In genomic region chr20:63378115-63378429, GRCh38 we compare ENCODE assay signal across 23 cellular contexts. TPM values are rescaled to one million over a fixed set of nuclear protein-coding genes. Genes with fewer than 3 reads are reported as not detected.
DNase-seq lines count a peak whose midpoint lies in the region; ATAC-seq, FAIRE-seq and TF ChIP-seq lines count a peak whose summit lies in the region.
"Had no signal": no experiment of that assay in that cellular context is flagged by ENCODE, and none has a peak within 500 bp of the region (broad histone marks: within the 10 kb centered on the region; RNA-seq: fewer than 3 reads in every experiment).

No MANE protein-coding gene starts in this region.

- H2AFZ ChIP-seq in GM23338 (no peak overlapping the region), H1 (ENCODE audit: low read length) (no peak overlapping the region), PC-3 (ENCODE audit: low read length) (no peak overlapping the region)

- peaks cover 22% of the 10 kb centered on the region for H3K4me1 Mint-ChIP-seq in GM23338
- H3K4me1 Mint-ChIP-seq in neural crest cell: peaks cover 31% of the 10 kb centered on the region
- H3K4me1 Mint-ChIP-seq: CD4-positive, alpha-beta memory T cell; IgD-negative memory B cell had no signal

- no peaks in the 10 kb centered on the region for H3K27me3 ChIP-seq in GM23338 (ENCODE audit: insufficient read depth)
- peaks cover 0 to 2% (median 0%) of the 10 kb centered on the region in 4 experiments; a peak in 1 of 7 replicates for H3K27me3 ChIP-seq in H1 (replicated peaks in 1 of 4; ENCODE audit: control insufficient read depth in 3 of 4, extremely low read depth in 1 of 4, insufficient read depth in 3 of 4, low read length in 3 of 4)
- peaks cover 22% of the 10 kb centered on the region for H3K27me3 ChIP-seq in PC-3 (ENCODE audit: low read length)
- H3K27me3 ChIP-seq: Peyer's patch had no signal

- H3K4ac ChIP-seq in H1 (replicated peaks; ENCODE audit: insufficient read length, low read depth, low read length): no peak overlapping the region

- H4K8ac ChIP-seq in H1 (ENCODE audit: extremely low read depth, insufficient read depth, low read length): no peak overlapping the region

- no peak overlapping the region for H2BK5ac ChIP-seq in H1 (ENCODE audit: low read depth, low read length)

- no peaks in the 10 kb centered on the region for H3K36me3 Mint-ChIP-seq in GM23338 (ENCODE audit: low read depth)
- no peaks in the 10 kb centered on the region for H3K36me3 Mint-ChIP-seq in neural crest cell (ENCODE audit: low read depth)
- H3K36me3 Mint-ChIP-seq: CD4-positive, alpha-beta memory T cell; IgD-negative memory B cell had no signal

- H3K14ac ChIP-seq in H1 (ENCODE audit: insufficient read length): no peak overlapping the region

- H4K91ac ChIP-seq in H1 (replicated peaks; ENCODE audit: insufficient read length, low read length): no peak overlapping the region

- TF ChIP-seq CTCF in GM23338 (conservative IDR thresholded peaks at IDR 0.05; ENCODE audit: low read depth in 2 of 2): no peak
- TF ChIP-seq CTCF in H1 (IDR thresholded peaks at IDR 0.05; ENCODE audit: control extremely low read depth in 1 of 3, insufficient read depth in 1 of 3, low read depth in 1 of 3, low read length in 3 of 3): no peak
- TF ChIP-seq CTCF in neural crest cell (conservative IDR thresholded peaks at IDR 0.05): no peak
- TF ChIP-seq CTCF in PC-3 (conservative IDR thresholded peaks at IDR 0.05; ENCODE audit: low read depth, low read length): no peak

- no peaks in the 10 kb centered on the region for H3K79me1 ChIP-seq in H1 (ENCODE audit: low read depth, low read length)

- H3K79me2 ChIP-seq in GM23338 (replicated peaks; ENCODE audit: insufficient read depth): no peaks in the 10 kb centered on the region
- H3K79me2 ChIP-seq in H1 (ENCODE audit: control insufficient read depth in 1 of 2, insufficient read depth in 2 of 2, low read length in 2 of 2): no peaks in the 10 kb centered on the region
- no peaks in the 10 kb centered on the region for H3K79me2 ChIP-seq in PC-3 (ENCODE audit: low read length)

- H2AK5ac ChIP-seq in H1 (ENCODE audit: low read depth, low read length): no peak overlapping the region

- no peak for TF ChIP-seq EP300 in H1 (IDR thresholded peaks at IDR 0.05; ENCODE audit: borderline replicate concordance in 1 of 2, low read depth in 2 of 2, low read length in 2 of 2)

- H3K23me2 ChIP-seq in H1 (ENCODE audit: low read depth, low read length): no peaks in the 10 kb centered on the region; the same call in none of the 2 replicates

- 0 out of 2 replicates have a peak overlapping the region, but pooled peaks have one; percentile 80 for H2BK20ac ChIP-seq in H1 (ENCODE audit: low read length)

- 71% methylated on average over 13 of the region's 13 CpGs; no CpG with 5 or more reads in 1 of the 2 experiments for WGBS in H1 (ENCODE audit: extremely low coverage in 1 of 2, insufficient coverage in 1 of 2, insufficient read length in 1 of 2, insufficient replicate concordance in 2 of 2, low coverage in 1 of 2, low lambda C conversion rate in 2 of 2, missing lambda C conversion rate in 1 of 2), 2 experiments

- H3K27ac ChIP-seq in GM23338 (ENCODE audit: low read depth) (no peak overlapping the region), H1 (ENCODE audit: low read depth, low read length) (no peak overlapping the region), PC-3 (ENCODE audit: low read length) (no peak overlapping the region)
- H3K27ac ChIP-seq: 22Rv1, BLaER1, Peyer's patch had no signal

- no peak for ATAC-seq in GM23338
- no peak for ATAC-seq in PC-3
- ATAC-seq: HCT116, SK-N-SH treated with all-trans-retinoic acid at 6 μM for 48 hours had no signal

- H2BK12ac ChIP-seq in H1 (ENCODE audit: low read depth, low read length): no peak overlapping the region

- no peak overlapping the region for H3K9ac ChIP-seq in H1 (replicated peaks in 1 of 4; ENCODE audit: extremely low read depth in 1 of 4, low read depth in 3 of 4, low read length in 3 of 4)
- H3K9ac ChIP-seq in PC-3 (ENCODE audit: low read length): no peak overlapping the region
- H3K9ac ChIP-seq: BLaER1 had no signal

- no peak overlapping the region for H4K5ac ChIP-seq in H1 (ENCODE audit: insufficient read length, low read depth, low read length)

- peak overlapping the region; percentile 40; the same call in 1 of the 3 replicates for H3K4me3 Mint-ChIP-seq in GM23338
- peak overlapping the region; percentile 77 for H3K4me3 Mint-ChIP-seq in neural crest cell
- H3K4me3 Mint-ChIP-seq: IgD-negative memory B cell had no signal

- TF ChIP-seq POLR2A in H1 (IDR thresholded peaks at IDR 0.05; ENCODE audit: control extremely low read depth in 1 of 2, low read depth in 2 of 2, low read length in 2 of 2): no peak

- H3K27me3 Mint-ChIP-seq in GM23338 (ENCODE audit: insufficient read depth, low read depth, poor library complexity) (peaks cover 16% of the 10 kb centered on the region), neural crest cell (ENCODE audit: low read depth) (peaks cover 4% of the 10 kb centered on the region)

- no peak overlapping the region for H3K23ac ChIP-seq in H1 (ENCODE audit: insufficient read length)

- no TSS peak for BruUV-seq in PC-3 (replicated peaks; lab: Mats Ljungman, UMichigan)

- POLR2A ChIA-PET in H1 (lab: Charles Lee; ENCODE audit: partially characterized antibody) (interaction anchor here (0.8 to 1.9 kb wide), 4 partner anchors 12 to 91 kb away, joined by 3 to 7 read pairs (median 5); no protein-coding TSS in a partner anchor), PC-3 (lab: Charles Lee; ENCODE audit: unreplicated experiment) (no interaction called here)

- no peak overlapping the region for H2BK120ac ChIP-seq in H1 (replicated peaks; ENCODE audit: low read depth, low read length)

- H3F3A ChIP-seq in GM23338 (replicated peaks; ENCODE audit: low read depth): no peaks in the 10 kb centered on the region
- no peaks in the 10 kb centered on the region for H3F3A ChIP-seq in PC-3 (ENCODE audit: low read length, unreplicated experiment)

- H3K4me2 ChIP-seq in GM23338: peak overlapping the region; percentile 71
- peak overlapping the region; percentile 25 to 66; a peak in 3 of 4 replicates for H3K4me2 ChIP-seq in H1 (ENCODE audit: insufficient read depth in 1 of 2, low read depth in 2 of 2, low read length in 2 of 2)
- no peak overlapping the region for H3K4me2 ChIP-seq in PC-3 (ENCODE audit: low read length)
- H3K4me2 ChIP-seq: BLaER1 had no signal

- H4K20me1 ChIP-seq in GM23338 (replicated peaks; ENCODE audit: insufficient read depth): no peaks in the 10 kb centered on the region
- no peaks in the 10 kb centered on the region for H4K20me1 ChIP-seq in H1 (replicated peaks in 1 of 2; ENCODE audit: control insufficient read depth in 1 of 2, insufficient read depth in 2 of 2, low read length in 2 of 2)
- H4K20me1 ChIP-seq in PC-3 (ENCODE audit: low read length): no peaks in the 10 kb centered on the region

- peak; percentile 81 for DNase-seq in DMS 273 (lab: John Stamatoyannopoulos, UW; ENCODE audit: unreplicated experiment)
- DNase-seq in DMS 273 treated with DMSO at 0.1 percent for 48 hours (lab: John Stamatoyannopoulos, UW): no peak
- DNase-seq in GM23338 (ENCODE audit: low spot score): no peak
- DNase-seq in H1 (ENCODE audit: low read depth in 1 of 2, low spot score in 2 of 2): no peak
- DNase-seq in neural crest cell (ENCODE audit: low read depth, low spot score): no peak
- DNase-seq in NCI-H510A treated with DMSO at 0.1 percent for 48 hours (lab: John Stamatoyannopoulos, UW): no peak
- no peak for DNase-seq in NCI-H1436 treated with DMSO at 0.1 percent for 48 hours (lab: John Stamatoyannopoulos, UW)
- DNase-seq in PC-3: no peak
- DNase-seq: CD4-positive, alpha-beta memory T cell; DMS153; GOT3; NCI-H2029; NCI-H226; NCI-H774; Peyer's patch had no signal

- no peak overlapping the region for H2BK15ac ChIP-seq in H1 (ENCODE audit: low read length)

- H3K9me2 ChIP-seq in GM23338 (ENCODE audit: insufficient read depth) (no peaks in the 10 kb centered on the region), PC-3 (replicated peaks; ENCODE audit: low read length) (no peaks in the 10 kb centered on the region)

- intact Hi-C loops in PC-3 (cut with micrococcal nuclease): no loop called here

- no peaks in the 10 kb centered on the region for H3K9me3 ChIP-seq in H1 (ENCODE audit: insufficient read depth in 2 of 2, low read depth in 1 of 2, low read length in 1 of 2)
- H3K9me3 ChIP-seq in PC-3 (ENCODE audit: low read length): no peaks in the 10 kb centered on the region
- H3K9me3 ChIP-seq: Caco-2, Peyer's patch had no signal

- no peaks in the 10 kb centered on the region for H3K36me3 ChIP-seq in GM23338 (ENCODE audit: insufficient read depth)
- H3K36me3 ChIP-seq in H1 (ENCODE audit: control insufficient read depth in 2 of 4, insufficient read depth in 4 of 4, low read length in 3 of 4): no peaks in the 10 kb centered on the region
- H3K36me3 ChIP-seq in PC-3 (ENCODE audit: low read depth, low read length): no peaks in the 10 kb centered on the region
- H3K36me3 ChIP-seq: BLaER1, Peyer's patch had no signal

- CTCF ChIA-PET in H1 (lab: Charles Lee; ENCODE audit: partially characterized antibody): interaction anchor here (1.0 to 9.9 kb wide), 25 partner anchors 7 to 222 kb away, joined by 3 to 230 read pairs (median 6); partner anchors contain the start of genes CHRNA4 and COL20A1
- CTCF ChIA-PET in PC-3 (lab: Charles Lee): no interaction called here

- H3K56ac ChIP-seq in H1 (replicated peaks; ENCODE audit: insufficient read length, low read depth, low read length): no peak overlapping the region

- H3K4me3 ChIP-seq in GM23338 (0 out of 2 replicates have a peak overlapping the region, but pooled peaks have one; percentile 34), H1 (ENCODE audit: extremely low read depth in 1 of 4, insufficient read depth in 2 of 4, low read depth in 3 of 4, low read length in 4 of 4) (peak overlapping the region in 1 of 4 experiments; percentile 40; a peak in 1 of 8 replicates), PC-3 (ENCODE audit: low read length) (no peak overlapping the region)
- H3K4me3 ChIP-seq: BLaER1, Peyer's patch had no signal

- TF ChIP-seq RAD21 in H1 (IDR thresholded peaks at IDR 0.05 in 1 of 2, conservative IDR thresholded peaks at IDR 0.05 in 1 of 2; ENCODE audit: low read depth in 2 of 2, low read length in 2 of 2): no peak

- no peaks in the 10 kb centered on the region; the same call in 2 of the 3 replicates for H3K9me3 Mint-ChIP-seq in GM23338
- no peaks in the 10 kb centered on the region for H3K9me3 Mint-ChIP-seq in neural crest cell
- H3K9me3 Mint-ChIP-seq: CD4-positive, alpha-beta memory T cell; IgD-negative memory B cell had no signal

- H3K27ac Mint-ChIP-seq in GM23338 (no peak overlapping the region), neural crest cell (ENCODE audit: unreplicated experiment) (no peak overlapping the region)
- H3K27ac Mint-ChIP-seq: CD4-positive, alpha-beta memory T cell had no signal

- FAIRE-seq in H1 (lab: Jason Lieb, UNC): no peak
- FAIRE-seq: G401.6, GM12892 had no signal

- H3K4me1 ChIP-seq in GM23338 (ENCODE audit: insufficient read depth): peaks cover 18% of the 10 kb centered on the region
- H3K4me1 ChIP-seq in H1 (replicated peaks in 1 of 4; ENCODE audit: control insufficient read depth in 3 of 4, insufficient read depth in 4 of 4, low read length in 3 of 4): peaks cover 3 to 20% (median 14%) of the 10 kb centered on the region in 4 experiments
- no peaks in the 10 kb centered on the region for H3K4me1 ChIP-seq in PC-3 (ENCODE audit: insufficient read depth, low read length)
- H3K4me1 ChIP-seq: BLaER1, Peyer's patch had no signal

- H3K18ac ChIP-seq in H1 (ENCODE audit: extremely low read depth, low read length): no peak overlapping the region

RNA-seq across cellular contexts. Expression of gene CHRNA4, which starts 16.9 kb away (rescaled TPM):
- total RNA-seq in GM23338 (2014; rRNA removed; shearing (Covaris generic)): 1.9 and 3.9 TPM in 2 replicates
- polyA plus RNA-seq in GM23338 (2016; fragmentation: Nextera tagmentation; extraction: Ambion mirVana) (2.1 and 2.7 TPM in 2 replicates), H1 (2011; rRNA removed) (4.3 and 5.0 TPM in 2 replicates)
- total RNA-seq in H1 (2021; fragmentation: NEBNext Ultra II Directional; extraction: Animal tissue kit (Norgen Biotek cat#: 25700)): 2.7 and 5.7 TPM in 2 replicates
- polyA plus RNA-seq in H1 (2011; cell fraction: cytosol; rRNA removed): 1.8 TPM
- polyA plus RNA-seq in H1 (2011; cell fraction: nucleus; rRNA removed): 4.9 TPM
- polyA plus RNA-seq in H1 (2012, experiment 1 of 2): 2.0 to 4.0 TPM (median 2.5 TPM) in 4 replicates
- polyA plus RNA-seq in H1 (2012, experiment 2 of 2): 1.6 TPM
- 4.1 TPM for polyA plus RNA-seq in H1 (2013, experiment 1 of 2)
- polyA plus RNA-seq in H1 (2013, experiment 2 of 2): 3.8 TPM
- polyA minus RNA-seq in H1 (2011; rRNA and poly(A)+ RNA removed): 5.6 and 11.1 TPM in 2 replicates
- 8.4 TPM for polyA minus RNA-seq in H1 (2011; cell fraction: cytosol; rRNA and poly(A)+ RNA removed)
- 4.4 TPM for polyA minus RNA-seq in H1 (2011; cell fraction: nucleus; rRNA and poly(A)+ RNA removed)
- total RNA-seq in neural crest cell (5.4 and 6.3 TPM in 2 replicates), PC-3 (2014; rRNA removed) (not detected in 2 replicates)
- total RNA-seq: CD4-positive, alpha-beta memory T cell; Peyer's patch had no signal
- polyA plus RNA-seq: CD4-positive, alpha-beta memory T cell; IgD-negative memory B cell had no signal
